22 cellular contexts compared by ENCODE assay signal in genomic region chr20:31890646-31891045, GRCh38. TPM values are rescaled to one million over a fixed set of nuclear protein-coding genes. Genes with fewer than 3 reads are reported as not detected.
DNase-seq lines count a peak whose midpoint lies in the region; ATAC-seq, FAIRE-seq and TF ChIP-seq lines count a peak whose summit lies in the region.
"Had no signal": no experiment of that assay in that cellular context is flagged by ENCODE, and none has a peak within 500 bp of the region (broad histone marks: within the 10 kb centered on the region; RNA-seq: fewer than 3 reads in every experiment).

No MANE protein-coding gene starts in this region.

- H2BK12ac ChIP-seq in H1 (ENCODE audit: low read depth, low read length), result no peak overlapping the region

- H2AFZ ChIP-seq in GM23338 (peak overlapping the region; percentile 57; the same call in 1 of the 2 replicates), H1 (ENCODE audit: low read length) (peak overlapping the region; percentile 42; the same call in 1 of the 2 replicates)

- no peak overlapping the region for H3K4me2 ChIP-seq in GM23338
- H3K4me2 ChIP-seq in H1 (ENCODE audit: insufficient read depth in 1 of 2, low read depth in 2 of 2, low read length in 2 of 2), result no peak overlapping the region

- no peak for DNase-seq in GM23338 (ENCODE audit: low spot score)
- peak; percentile 69 for DNase-seq in NCI-H69 (lab: John Stamatoyannopoulos, UW)
- no peak for DNase-seq in H1 (ENCODE audit: low read depth in 1 of 2, low spot score in 2 of 2)
- no peak for DNase-seq in T1000 (lab: John Stamatoyannopoulos, UW)
- DNase-seq in esophagus muscularis mucosa (ENCODE audit: extremely low spot score), result no peak
- DNase-seq: ACHN; BE2C; CD4-positive, CD25-positive, alpha-beta regulatory T cell; CD8-positive, alpha-beta memory T cell; COR-L47; DMS 273 treated with DMSO at 0.1 percent for 48 hours; DMS53; DND-41; EL; HCEC 1CT had no signal

- no peaks in the 10 kb centered on the region for H3K23me2 ChIP-seq in H1 (ENCODE audit: low read depth, low read length)

- no peak overlapping the region for H4K8ac ChIP-seq in H1 (ENCODE audit: extremely low read depth, insufficient read depth, low read length)

- H3K9ac ChIP-seq in H1 (replicated peaks in 1 of 4; ENCODE audit: extremely low read depth in 1 of 4, low read depth in 3 of 4, low read length in 3 of 4), result no peak overlapping the region

- H3K4me3 ChIP-seq in GM23338 (no peak overlapping the region), H1 (ENCODE audit: extremely low read depth in 1 of 4, insufficient read depth in 2 of 4, low read depth in 3 of 4, low read length in 4 of 4) (no peak overlapping the region), esophagus muscularis mucosa (no peak overlapping the region)

- H3K79me2 ChIP-seq in GM23338 (replicated peaks; ENCODE audit: insufficient read depth) (no peaks in the 10 kb centered on the region), H1 (ENCODE audit: control insufficient read depth in 1 of 2, insufficient read depth in 2 of 2, low read length in 2 of 2) (no peaks in the 10 kb centered on the region)

- H3K4me1 Mint-ChIP-seq in GM23338, result peaks cover 3% of the 10 kb centered on the region; the same call in 1 of the 3 replicates

- H4K5ac ChIP-seq in H1 (ENCODE audit: insufficient read length, low read depth, low read length), result no peak overlapping the region

- H3K27ac ChIP-seq in GM23338 (ENCODE audit: low read depth), result no peak overlapping the region
- H3K27ac ChIP-seq in H1 (ENCODE audit: low read depth, low read length), result no peak overlapping the region
- H3K27ac ChIP-seq in esophagus muscularis mucosa (replicated peaks in 1 of 4), result no peak overlapping the region

- H2AK5ac ChIP-seq in H1 (ENCODE audit: low read depth, low read length), result no peak overlapping the region

- no peak for TF ChIP-seq POLR2A in H1 (IDR thresholded peaks at IDR 0.05; ENCODE audit: control extremely low read depth in 1 of 2, low read depth in 2 of 2, low read length in 2 of 2)
- no peak for TF ChIP-seq POLR2A in esophagus muscularis mucosa (IDR thresholded peaks at IDR 0.05; ENCODE audit: low read depth)

- H3K79me1 ChIP-seq in H1 (ENCODE audit: low read depth, low read length), result no peaks in the 10 kb centered on the region

- no peak for TF ChIP-seq RAD21 in H1 (IDR thresholded peaks at IDR 0.05 in 1 of 2, conservative IDR thresholded peaks at IDR 0.05 in 1 of 2; ENCODE audit: low read depth in 2 of 2, low read length in 2 of 2)

- TF ChIP-seq CTCF in GM23338 (conservative IDR thresholded peaks at IDR 0.05; ENCODE audit: low read depth in 2 of 2), result no peak
- no peak for TF ChIP-seq CTCF in H1 (IDR thresholded peaks at IDR 0.05; ENCODE audit: control extremely low read depth in 1 of 3, insufficient read depth in 1 of 3, low read depth in 1 of 3, low read length in 3 of 3)
- no peak for TF ChIP-seq CTCF in esophagus muscularis mucosa (IDR thresholded peaks at IDR 0.05)

- H3K23ac ChIP-seq in H1 (ENCODE audit: insufficient read length), result no peak overlapping the region

- H3K14ac ChIP-seq in H1 (ENCODE audit: insufficient read length), result no peak overlapping the region

- no peaks in the 10 kb centered on the region for H3K9me3 ChIP-seq in H1 (ENCODE audit: insufficient read depth in 2 of 2, low read depth in 1 of 2, low read length in 1 of 2)
- no peaks in the 10 kb centered on the region for H3K9me3 ChIP-seq in esophagus muscularis mucosa
- H3K9me3 ChIP-seq: BE2C had no signal

- no peaks in the 10 kb centered on the region for H3K27me3 ChIP-seq in GM23338 (ENCODE audit: insufficient read depth)
- H3K27me3 ChIP-seq in H1 (replicated peaks in 1 of 4; ENCODE audit: control insufficient read depth in 3 of 4, extremely low read depth in 1 of 4, insufficient read depth in 3 of 4, low read length in 3 of 4), result no peaks in the 10 kb centered on the region; a peak in 2 of 7 replicates
- peaks cover 0 to 4% (median 0%) of the 10 kb centered on the region in 4 donors for H3K27me3 ChIP-seq in esophagus muscularis mucosa
- H3K27me3 ChIP-seq: BE2C had no signal

- intact Hi-C loops in esophagus muscularis mucosa (cut with DNase I), result no loop called here

- H3K27ac Mint-ChIP-seq in GM23338, result no peak overlapping the region
- H3K27ac Mint-ChIP-seq: CD4-positive, CD25-positive, alpha-beta regulatory T cell; CD8-positive, alpha-beta memory T cell had no signal

- no peak overlapping the region for H4K91ac ChIP-seq in H1 (replicated peaks; ENCODE audit: insufficient read length, low read length)

- TF ChIP-seq EP300 in H1 (IDR thresholded peaks at IDR 0.05; ENCODE audit: borderline replicate concordance in 1 of 2, low read depth in 2 of 2, low read length in 2 of 2) (no peak), esophagus muscularis mucosa (IDR thresholded peaks at IDR 0.05) (no peak)

- H3K36me3 ChIP-seq in GM23338 (ENCODE audit: insufficient read depth) (no peaks in the 10 kb centered on the region), H1 (ENCODE audit: control insufficient read depth in 2 of 4, insufficient read depth in 4 of 4, low read length in 3 of 4) (no peaks in the 10 kb centered on the region), esophagus muscularis mucosa (no peaks in the 10 kb centered on the region)
- H3K36me3 ChIP-seq: BE2C had no signal

- POLR2A ChIA-PET in H1 (lab: Charles Lee; ENCODE audit: partially characterized antibody), result no interaction called here

- no peaks in the 10 kb centered on the region for H3F3A ChIP-seq in GM23338 (replicated peaks; ENCODE audit: low read depth)

- 77% methylated on average over 8 of the region's 8 CpGs; no CpG with 5 or more reads in 1 of the 2 experiments for WGBS in H1 (ENCODE audit: extremely low coverage in 1 of 2, insufficient coverage in 1 of 2, insufficient read length in 1 of 2, insufficient replicate concordance in 2 of 2, low coverage in 1 of 2, low lambda C conversion rate in 2 of 2, missing lambda C conversion rate in 1 of 2), 2 experiments
- WGBS in esophagus muscularis mucosa, result 71% methylated on average over 8 of the region's 8 CpGs

- peaks cover 58% of the 10 kb centered on the region for H3K9me3 Mint-ChIP-seq in GM23338

- H3K56ac ChIP-seq in H1 (replicated peaks; ENCODE audit: insufficient read length, low read depth, low read length), result no peak overlapping the region

- no peak overlapping the region for H2BK120ac ChIP-seq in H1 (replicated peaks; ENCODE audit: low read depth, low read length)

- FAIRE-seq in H1 (lab: Jason Lieb, UNC), result no peak
- FAIRE-seq: A204.1, G401.6, GM12891, GM19239, H54 had no signal

- H3K18ac ChIP-seq in H1 (ENCODE audit: extremely low read depth, low read length), result no peak overlapping the region

- no peak overlapping the region for H2BK5ac ChIP-seq in H1 (ENCODE audit: low read depth, low read length)

- peaks cover 2% of the 10 kb centered on the region for H3K27me3 Mint-ChIP-seq in GM23338 (ENCODE audit: insufficient read depth, low read depth, poor library complexity)

- H3K36me3 Mint-ChIP-seq in GM23338 (ENCODE audit: low read depth), result no peaks in the 10 kb centered on the region
- H3K36me3 Mint-ChIP-seq: CD4-positive, CD25-positive, alpha-beta regulatory T cell had no signal

- no peak overlapping the region for H3K4ac ChIP-seq in H1 (replicated peaks; ENCODE audit: insufficient read length, low read depth, low read length)

- no peaks in the 10 kb centered on the region for H3K9me2 ChIP-seq in GM23338 (ENCODE audit: insufficient read depth)

- H2BK15ac ChIP-seq in H1 (ENCODE audit: low read length), result 0 out of 2 replicates have a peak overlapping the region, but pooled peaks have one; percentile 12

- no peak for ATAC-seq in GM23338
- no peak for ATAC-seq in HG03520 (IDR thresholded peaks at IDR 0.05; ENCODE audit: unreplicated experiment)

- H4K20me1 ChIP-seq in GM23338 (replicated peaks; ENCODE audit: insufficient read depth) (no peaks in the 10 kb centered on the region; the same call in 1 of the 2 replicates), H1 (replicated peaks in 1 of 2; ENCODE audit: control insufficient read depth in 1 of 2, insufficient read depth in 2 of 2, low read length in 2 of 2) (no peaks in the 10 kb centered on the region)

- H3K4me3 Mint-ChIP-seq in GM23338, result no peak overlapping the region
- H3K4me3 Mint-ChIP-seq: CD4-positive, CD25-positive, alpha-beta regulatory T cell; CD8-positive, alpha-beta memory T cell had no signal

- CTCF ChIA-PET in H1 (lab: Charles Lee; ENCODE audit: partially characterized antibody), result interaction anchor here (1.3 kb wide), 1 partner anchor 44 kb away, joined by 4 read pairs; no protein-coding TSS in a partner anchor

- H2BK20ac ChIP-seq in H1 (ENCODE audit: low read length), result no peak overlapping the region

- H3K4me1 ChIP-seq in GM23338 (ENCODE audit: insufficient read depth) (peaks cover under 1% of the 10 kb centered on the region; the same call in 1 of the 2 replicates), H1 (replicated peaks in 1 of 4; ENCODE audit: control insufficient read depth in 3 of 4, insufficient read depth in 4 of 4, low read length in 3 of 4) (peaks cover 0 to 4% (median 1%) of the 10 kb centered on the region in 4 experiments; a peak in 4 of 7 replicates), esophagus muscularis mucosa (peaks cover 3 to 5% (median 4%) of the 10 kb centered on the region in 4 donors)
- H3K4me1 ChIP-seq: BE2C had no signal

RNA-seq across cellular contexts. Expression of gene TTLL9, which starts 20.2 kb away (rescaled TPM):
- total RNA-seq in GM23338 (2014; rRNA removed; shearing (Covaris generic)), result 0.39 TPM in 1 of 2 replicates, not detected in the other
- polyA plus RNA-seq in GM23338 (2016; fragmentation: Nextera tagmentation; extraction: Ambion mirVana) (not detected in 2 replicates), H1 (2011; rRNA removed) (0.06 and 0.19 TPM in 2 replicates)
- total RNA-seq in H1 (2021; fragmentation: NEBNext Ultra II Directional; extraction: Animal tissue kit (Norgen Biotek cat#: 25700)), result not detected in 2 replicates
- polyA plus RNA-seq in H1 (2011; cell fraction: cytosol; rRNA removed), result 0.10 TPM
- polyA plus RNA-seq in H1 (2011; cell fraction: nucleus; rRNA removed), result 0.20 TPM
- polyA plus RNA-seq in H1 (2012, experiment 1 of 2), result 0.15 to 0.24 TPM (median 0.16 TPM) in 3 of 4 replicates, not detected in the other
- not detected for polyA plus RNA-seq in H1 (2012, experiment 2 of 2)
- not detected for polyA plus RNA-seq in H1 (2013, experiment 1 of 2)
- 0.04 TPM for polyA plus RNA-seq in H1 (2013, experiment 2 of 2)
- 0.20 TPM in 1 of 2 replicates, not detected in the other for polyA minus RNA-seq in H1 (2011; rRNA and poly(A)+ RNA removed)
- polyA minus RNA-seq in H1 (2011; cell fraction: cytosol; rRNA and poly(A)+ RNA removed), result not detected
- polyA minus RNA-seq in H1 (2011; cell fraction: nucleus; rRNA and poly(A)+ RNA removed), result not detected
- under 1 TPM in 2 of 4 donors, not detected in 2; 0.17 to 0.34 TPM for total RNA-seq in esophagus muscularis mucosa
- total RNA-seq: CD4-positive, CD25-positive, alpha-beta regulatory T cell; CD8-positive, alpha-beta memory T cell had no signal
- polyA plus RNA-seq: CD4-positive, CD25-positive, alpha-beta regulatory T cell; CD8-positive, alpha-beta memory T cell had no signal

RNA-seq across cellular contexts. Expression of gene DUSP15, which starts 20.3 kb away (rescaled TPM):
- total RNA-seq in GM23338 (2014; rRNA removed; shearing (Covaris generic)), result 2.8 and 5.9 TPM in 2 replicates
- polyA plus RNA-seq in GM23338 (2016; fragmentation: Nextera tagmentation; extraction: Ambion mirVana), result 0.61 and 0.99 TPM in 2 replicates
- 0.91 and 1.0 TPM in 2 replicates for total RNA-seq in H1 (2021; fragmentation: NEBNext Ultra II Directional; extraction: Animal tissue kit (Norgen Biotek cat#: 25700))
- polyA plus RNA-seq in H1 (2011; rRNA removed), result 3.2 and 6.0 TPM in 2 replicates
- polyA plus RNA-seq in H1 (2011; cell fraction: cytosol; rRNA removed), result 3.9 TPM
- polyA plus RNA-seq in H1 (2011; cell fraction: nucleus; rRNA removed), result 4.7 TPM
- 0.77 to 3.2 TPM (median 2.8 TPM) in 4 replicates for polyA plus RNA-seq in H1 (2012, experiment 1 of 2)
- 1.6 TPM for polyA plus RNA-seq in H1 (2012, experiment 2 of 2)
- polyA plus RNA-seq in H1 (2013, experiment 1 of 2), result 0.87 TPM
- polyA plus RNA-seq in H1 (2013, experiment 2 of 2), result 0.79 TPM
- 0.39 and 1.1 TPM in 2 replicates for polyA minus RNA-seq in H1 (2011; rRNA and poly(A)+ RNA removed)
- 2.6 TPM for polyA minus RNA-seq in H1 (2011; cell fraction: cytosol; rRNA and poly(A)+ RNA removed)
- 5.4 TPM for polyA minus RNA-seq in H1 (2011; cell fraction: nucleus; rRNA and poly(A)+ RNA removed)
- total RNA-seq in esophagus muscularis mucosa, result 1 to 10 TPM in 3 of 4 donors, under 1 TPM in 1; 0.83 to 5.1 (median 3.8) TPM
- total RNA-seq: CD4-positive, CD25-positive, alpha-beta regulatory T cell; CD8-positive, alpha-beta memory T cell; HT-29 had no signal
- polyA plus RNA-seq: CD4-positive, CD25-positive, alpha-beta regulatory T cell; CD8-positive, alpha-beta memory T cell had no signal

RNA-seq across cellular contexts. Expression of gene FOXS1, which starts 45.2 kb away (rescaled TPM):
- not detected in 2 replicates for total RNA-seq in GM23338 (2014; rRNA removed; shearing (Covaris generic))
- polyA plus RNA-seq in GM23338 (2016; fragmentation: Nextera tagmentation; extraction: Ambion mirVana) (0.26 TPM in 1 of 2 replicates, not detected in the other), H1 (2011; rRNA removed) (0.45 and 0.47 TPM in 2 replicates)
- total RNA-seq in H1 (2021; fragmentation: NEBNext Ultra II Directional; extraction: Animal tissue kit (Norgen Biotek cat#: 25700)), result not detected in 2 replicates
- polyA plus RNA-seq in H1 (2011; cell fraction: cytosol; rRNA removed), result 0.36 TPM
- polyA plus RNA-seq in H1 (2011; cell fraction: nucleus; rRNA removed), result 0.43 TPM
- polyA plus RNA-seq in H1 (2012, experiment 1 of 2), result 0.13 to 0.28 TPM in 2 of 4 replicates, not detected in the others
- 0.26 TPM for polyA plus RNA-seq in H1 (2012, experiment 2 of 2)
- polyA plus RNA-seq in H1 (2013, experiment 1 of 2), result 0.12 TPM
- 0.20 TPM for polyA plus RNA-seq in H1 (2013, experiment 2 of 2)
- polyA minus RNA-seq in H1 (2011; rRNA and poly(A)+ RNA removed), result not detected in 2 replicates
- polyA minus RNA-seq in H1 (2011; cell fraction: cytosol; rRNA and poly(A)+ RNA removed), result not detected
- 1.00 TPM for polyA minus RNA-seq in H1 (2011; cell fraction: nucleus; rRNA and poly(A)+ RNA removed)
- 1 to 10 TPM in 1 of 4 donors, under 1 TPM in 3; 0.50 to 3.4 (median 0.87) TPM for total RNA-seq in esophagus muscularis mucosa
- total RNA-seq: CD4-positive, CD25-positive, alpha-beta regulatory T cell; CD8-positive, alpha-beta memory T cell; HT-29 had no signal
- polyA plus RNA-seq: CD4-positive, CD25-positive, alpha-beta regulatory T cell; CD8-positive, alpha-beta memory T cell had no signal
